In the genomic region with DNA sequence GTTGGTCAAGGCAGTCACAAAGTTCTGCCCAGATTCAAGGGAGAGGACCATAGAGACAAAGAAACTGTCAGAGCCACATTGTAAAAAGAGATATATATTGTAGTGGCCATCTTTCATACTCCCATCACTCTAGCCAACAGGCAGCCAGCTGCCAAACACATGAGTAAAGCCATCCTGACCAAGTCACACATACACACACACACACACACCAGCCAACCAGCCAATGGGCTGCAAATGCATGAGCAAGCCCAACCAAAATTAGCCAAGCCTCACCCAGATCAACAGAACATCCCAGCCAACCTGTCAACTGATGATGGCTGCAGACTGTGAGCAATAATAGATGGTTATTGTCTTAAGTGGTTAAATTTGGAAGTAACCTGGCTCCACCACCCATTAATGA, we compare ENCODE assay signal across 26 cellular contexts.
DNase-seq lines count a peak whose midpoint lies in the region; ATAC-seq, FAIRE-seq and TF ChIP-seq lines count a peak whose summit lies in the region.
"Had no signal": no experiment of that assay in that cellular context is flagged by ENCODE, and none has a peak within 500 bp of the region (broad histone marks: within the 10 kb centered on the region; RNA-seq: fewer than 3 reads in every experiment).

No MANE protein-coding gene starts in this region.

- no peaks in the 10 kb centered on the region for H3K36me3 Mint-ChIP-seq in GM23338 (ENCODE audit: low read depth)
- H3K36me3 Mint-ChIP-seq: type B pancreatic cell had no signal

- ATAC-seq in GM18867 (IDR thresholded peaks at IDR 0.05; ENCODE audit: unreplicated experiment) = peak; percentile 31
- ATAC-seq in GM23338 = no peak
- ATAC-seq: K562, T-helper 17 cell had no signal

- H3K4me3 ChIP-seq in MG63 (no peak overlapping the region), bronchial epithelial cell (ENCODE audit: low read depth, low read length) (no peak overlapping the region), neural cell (ENCODE audit: low read length) (no peak overlapping the region), GM23338 (no peak overlapping the region)
- H3K4me3 ChIP-seq: esophagus squamous epithelium, K562, PC-9, SJCRH30, stomach had no signal

- DNase-seq in MG63 = peak; percentile 59
- peak; percentile 30 for DNase-seq in bronchial epithelial cell (ENCODE audit: low read depth)
- DNase-seq in NCI-H1930 (lab: John Stamatoyannopoulos, UW) = no peak
- no peak for DNase-seq in amygdala (lab: John Stamatoyannopoulos, UW)
- no peak for DNase-seq in GM23338 (ENCODE audit: low spot score)
- DNase-seq in NCI-H2171 (lab: John Stamatoyannopoulos, UW) = no peak
- DNase-seq: activated CD8-positive, alpha-beta memory T cell treated with anti-CD3 and anti-CD28 coated beads, Interleukin-2, amount 50 U/mL, for 48 hours; activated effector memory CD4-positive, alpha-beta T cell treated with Interleukin-2 at 50 U/mL for 16 hours; AML-193; esophagus squamous epithelium; islet precursor cell; NCI-H1092; NCI-H2107; NCI-H526 treated with DMSO at 0.1 percent for 48 hours; PC-9; SJCRH30; stimulated activated CD4-positive, alpha-beta T cell treated with anti-CD3 and anti-CD28 coated beads, Interleukin-2, amount 100 ng/mL, for 48 hours; stomach; T-helper 17 cell; WERI-Rb-1 had no signal

- H3K27ac Mint-ChIP-seq in GM23338 = no peak overlapping the region
- H3K27ac Mint-ChIP-seq: T-helper 17 cell, type B pancreatic cell had no signal

- TF ChIP-seq CTCF in bronchial epithelial cell (IDR thresholded peaks at IDR 0.05; ENCODE audit: insufficient read depth, low read length, severe bottlenecking) (no peak), neural cell (IDR thresholded peaks at IDR 0.05; ENCODE audit: poor library complexity, severe bottlenecking) (no peak), GM23338 (conservative IDR thresholded peaks at IDR 0.05; ENCODE audit: low read depth in 2 of 2) (no peak)

- H3K36me3 ChIP-seq in MG63 = no peaks in the 10 kb centered on the region
- no peaks in the 10 kb centered on the region for H3K36me3 ChIP-seq in bronchial epithelial cell (ENCODE audit: control insufficient read depth, insufficient read depth, low read length)
- no peaks in the 10 kb centered on the region for H3K36me3 ChIP-seq in neural cell (ENCODE audit: insufficient read depth, low read length)
- H3K36me3 ChIP-seq in GM23338 (ENCODE audit: insufficient read depth) = no peaks in the 10 kb centered on the region
- H3K36me3 ChIP-seq: esophagus squamous epithelium, SJCRH30, stomach, WERI-Rb-1 had no signal

- no peak for FAIRE-seq in bronchial epithelial cell (lab: Jason Lieb, UNC)
- FAIRE-seq: K562 had no signal

- no peak overlapping the region for H3K9ac ChIP-seq in neural cell (ENCODE audit: low read length)
- H3K9ac ChIP-seq: parathyroid adenoma had no signal

- peak overlapping the region; percentile 50 for H3K27ac ChIP-seq in neural cell (ENCODE audit: low read length)
- no peak overlapping the region for H3K27ac ChIP-seq in GM23338 (ENCODE audit: low read depth)
- H3K27ac ChIP-seq: esophagus squamous epithelium, parathyroid adenoma, PC-9, SJCRH30, stomach, WERI-Rb-1 had no signal

- no peaks in the 10 kb centered on the region for H3K27me3 Mint-ChIP-seq in GM23338 (ENCODE audit: insufficient read depth, low read depth, poor library complexity)
- H3K27me3 Mint-ChIP-seq: central memory CD8-positive, alpha-beta T cell; T-helper 17 cell had no signal

- H2AFZ ChIP-seq in neural cell (ENCODE audit: low read depth, low read length) = no peak overlapping the region
- no peak overlapping the region for H2AFZ ChIP-seq in GM23338
- H2AFZ ChIP-seq: parathyroid adenoma, PC-9 had no signal

- H3K79me2 ChIP-seq in neural cell (replicated peaks; ENCODE audit: insufficient read depth, low read length) (no peaks in the 10 kb centered on the region), GM23338 (replicated peaks; ENCODE audit: insufficient read depth) (no peaks in the 10 kb centered on the region)
- H3K79me2 ChIP-seq: parathyroid adenoma had no signal

- H3K4me1 Mint-ChIP-seq in GM23338 = no peaks in the 10 kb centered on the region
- H3K4me1 Mint-ChIP-seq: central memory CD8-positive, alpha-beta T cell; T-helper 17 cell had no signal

- no peak overlapping the region for H3K4me3 Mint-ChIP-seq in GM23338
- H3K4me3 Mint-ChIP-seq: central memory CD8-positive, alpha-beta T cell; T-helper 17 cell; type B pancreatic cell had no signal

- H3K9me3 Mint-ChIP-seq in GM23338 = peaks cover 1% of the 10 kb centered on the region; the same call in 1 of the 3 replicates
- H3K9me3 Mint-ChIP-seq: type B pancreatic cell had no signal

- H3K9me3 ChIP-seq in MG63 = no peaks in the 10 kb centered on the region
- H3K9me3 ChIP-seq in neural cell (ENCODE audit: low read length) = no peaks in the 10 kb centered on the region
- H3K9me3 ChIP-seq: esophagus squamous epithelium, SJCRH30, stomach had no signal

- TF ChIP-seq EP300 in neural cell (conservative IDR thresholded peaks at IDR 0.05; ENCODE audit: poor library complexity, severe bottlenecking) = no peak

- H4K20me1 ChIP-seq in neural cell (ENCODE audit: insufficient read depth) = no peaks in the 10 kb centered on the region
- no peaks in the 10 kb centered on the region for H4K20me1 ChIP-seq in GM23338 (replicated peaks; ENCODE audit: insufficient read depth)

- H3F3A ChIP-seq in neural cell (ENCODE audit: insufficient read depth, low read length, poor library complexity, severe bottlenecking) = no peaks in the 10 kb centered on the region
- H3F3A ChIP-seq in GM23338 (replicated peaks; ENCODE audit: low read depth) = no peaks in the 10 kb centered on the region

- H3K4me1 ChIP-seq in GM23338 (ENCODE audit: insufficient read depth) = no peaks in the 10 kb centered on the region
- H3K4me1 ChIP-seq: esophagus squamous epithelium, parathyroid adenoma, SJCRH30, stomach had no signal

- TF ChIP-seq RAD21 in neural cell (conservative IDR thresholded peaks at IDR 0.05) = no peak

- H3K27me3 ChIP-seq in MG63 (no peaks in the 10 kb centered on the region), bronchial epithelial cell (ENCODE audit: control insufficient read depth, insufficient read depth, low read length) (no peaks in the 10 kb centered on the region), neural cell (ENCODE audit: insufficient read depth, low read depth, low read length) (no peaks in the 10 kb centered on the region), GM23338 (ENCODE audit: insufficient read depth) (no peaks in the 10 kb centered on the region)
- H3K27me3 ChIP-seq: esophagus squamous epithelium, SJCRH30, stomach had no signal

- no peak overlapping the region for H3K4me2 ChIP-seq in neural cell (ENCODE audit: low read length)
- H3K4me2 ChIP-seq in GM23338 = no peak overlapping the region
- H3K4me2 ChIP-seq: PC-9 had no signal

- H3K9me2 ChIP-seq in neural cell (ENCODE audit: insufficient read depth, low read length) (no peaks in the 10 kb centered on the region), GM23338 (ENCODE audit: insufficient read depth) (no peaks in the 10 kb centered on the region)

TF ChIP-seq in neural cell, 6 proteins besides CTCF, POLR2A, EP300 and RAD21 (continues in another document):
- TF ChIP-seq EZH2 (IDR thresholded peaks at IDR 0.05; ENCODE audit: borderline replicate concordance, insufficient read depth, low read length, poor library complexity, severe bottlenecking) = no peak
- TF ChIP-seq MXI1 (conservative IDR thresholded peaks at IDR 0.05; ENCODE audit: poor library complexity, severe bottlenecking) = no peak
- no peak for TF ChIP-seq POLR2AphosphoS5 (IDR thresholded peaks at IDR 0.05)
- no peak for TF ChIP-seq SMC3 (conservative IDR thresholded peaks at IDR 0.05; ENCODE audit: poor library complexity)
- TF ChIP-seq TAF1 (IDR thresholded peaks at IDR 0.05; ENCODE audit: low read depth) = no peak

TF ChIP-seq in GM23338, 12 proteins besides CTCF, POLR2A, EP300 and RAD21 (continues in another document):
- TF ChIP-seq POLR2AphosphoS5 (IDR thresholded peaks at IDR 0.05; ENCODE audit: low read depth) (no peak), NANOG (IDR thresholded peaks at IDR 0.05; ENCODE audit: borderline replicate concordance) (no peak), STAT1 (IDR thresholded peaks at IDR 0.05; ENCODE audit: unreplicated experiment) (no peak), EZH2phosphoT487 (IDR thresholded peaks at IDR 0.05; ENCODE audit: unreplicated experiment) (no peak), JUNB (IDR thresholded peaks at IDR 0.05; ENCODE audit: unreplicated experiment) (no peak), EZH2 (IDR thresholded peaks at IDR 0.05; ENCODE audit: low read depth, unreplicated experiment) (no peak), ZNF114 (CRISPR knock-in tag; IDR thresholded peaks at IDR 0.05) (no peak), ZNF331 (CRISPR knock-in tag; IDR thresholded peaks at IDR 0.05; ENCODE audit: low read depth) (no peak)

Comparison
In these comparisons a context has a peak if more than half of its experiments do, and no peak if none do; other contexts are left out.
1. DNase-seq: peak in MG63 (single experiment) and bronchial epithelial cell (single experiment); none in NCI-H1930 (0 of 2), amygdala (0 of 56), GM23338 (single experiment) and NCI-H2171 (single experiment).